8 cellular contexts compared by ENCODE assay signal in genomic region chr17:64074704-64075484, GRCh38. TPM values are rescaled to one million over a fixed set of nuclear protein-coding genes. Genes with fewer than 3 reads are reported as not detected.
DNase-seq lines count a peak whose midpoint lies in the region; ATAC-seq and TF ChIP-seq lines count a peak whose summit lies in the region.

No MANE protein-coding gene starts in this region.

- no peak for DNase-seq in activated CD8-positive, alpha-beta T cell treated with anti-CD3 and anti-CD28 coated beads for 36 hours
- no peak for DNase-seq in activated CD8-positive, alpha-beta T cell treated with anti-CD3 and anti-CD28 coated beads, Interleukin-2, amount 10 ng/mL, durations not matched to agents 7 days and 5 days
- DNase-seq in OCI-M1 (lab: John Stamatoyannopoulos, UW) (peak; percentile 28), left ventricle myocardium inferior (no peak), NCI-H2196 treated with DMSO at 0.1 percent for 48 hours (lab: John Stamatoyannopoulos, UW; ENCODE audit: unreplicated experiment) (no peak), NCI-H345 (lab: John Stamatoyannopoulos, UW) (no peak), midbrain (lab: John Stamatoyannopoulos, UW) (no peak)

- peaks cover 16% of the 10 kb centered on the region for H3K4me1 ChIP-seq in left ventricle myocardium inferior
- peaks cover 3% of the 10 kb centered on the region for H3K4me1 ChIP-seq in urinary bladder (ENCODE audit: insufficient read depth)

- H3K4me3 ChIP-seq in left ventricle myocardium inferior, result no peak overlapping the region
- H3K4me3 ChIP-seq in urinary bladder (ENCODE audit: low read depth, low read length), result no peak overlapping the region

- peaks cover 4% of the 10 kb centered on the region for H3K9me3 Mint-ChIP-seq in activated CD8-positive, alpha-beta T cell treated with anti-CD3 and anti-CD28 coated beads for 36 hours
- H3K9me3 Mint-ChIP-seq in activated CD8-positive, alpha-beta T cell treated with anti-CD3 and anti-CD28 coated beads, Interleukin-2, amount 10 ng/mL, durations not matched to agents 7 days and 5 days (ENCODE audit: insufficient read depth), result no peaks in the 10 kb centered on the region

- peaks cover 6% of the 10 kb centered on the region for H3K9me3 ChIP-seq in left ventricle myocardium inferior (replicated peaks)

- 86% methylated on average over 7 of the region's 7 CpGs for WGBS in urinary bladder

- no peaks in the 10 kb centered on the region for H3K27me3 ChIP-seq in left ventricle myocardium inferior (ENCODE audit: low read depth)

- H3K27me3 Mint-ChIP-seq in activated CD8-positive, alpha-beta T cell treated with anti-CD3 and anti-CD28 coated beads for 36 hours, result no peaks in the 10 kb centered on the region
- no peaks in the 10 kb centered on the region for H3K27me3 Mint-ChIP-seq in activated CD8-positive, alpha-beta T cell treated with anti-CD3 and anti-CD28 coated beads, Interleukin-2, amount 10 ng/mL, durations not matched to agents 7 days and 5 days (ENCODE audit: low read depth)

- no peak for TF ChIP-seq CTCF in activated CD8-positive, alpha-beta T cell treated with anti-CD3 and anti-CD28 coated beads for 36 hours (IDR thresholded peaks at IDR 0.05)
- TF ChIP-seq CTCF in left ventricle myocardium inferior (IDR thresholded peaks at IDR 0.05; ENCODE audit: borderline replicate concordance), result no peak

- peaks cover 47% of the 10 kb centered on the region for H3K36me3 ChIP-seq in left ventricle myocardium inferior
- H3K36me3 ChIP-seq in urinary bladder (ENCODE audit: insufficient read depth), result peaks cover 3% of the 10 kb centered on the region

- H3K4me1 Mint-ChIP-seq in activated CD8-positive, alpha-beta T cell treated with anti-CD3 and anti-CD28 coated beads for 36 hours (ENCODE audit: low read depth), result peaks cover 19% of the 10 kb centered on the region
- peaks cover 19% of the 10 kb centered on the region for H3K4me1 Mint-ChIP-seq in activated CD8-positive, alpha-beta T cell treated with anti-CD3 and anti-CD28 coated beads, Interleukin-2, amount 10 ng/mL, durations not matched to agents 7 days and 5 days (ENCODE audit: low read depth)

- intact Hi-C loops in activated CD8-positive, alpha-beta T cell treated with anti-CD3 and anti-CD28 coated beads for 36 hours (cut with micrococcal nuclease), result no loop called here
- intact Hi-C loops in left ventricle myocardium inferior (cut with micrococcal nuclease), result no loop called here

- H3K4me3 Mint-ChIP-seq in activated CD8-positive, alpha-beta T cell treated with anti-CD3 and anti-CD28 coated beads for 36 hours, result no peak overlapping the region
- H3K4me3 Mint-ChIP-seq in activated CD8-positive, alpha-beta T cell treated with anti-CD3 and anti-CD28 coated beads, Interleukin-2, amount 10 ng/mL, durations not matched to agents 7 days and 5 days, result no peak overlapping the region

- H3K27ac ChIP-seq in left ventricle myocardium inferior (replicated peaks), result peak overlapping the region; percentile 37
- H3K27ac ChIP-seq in urinary bladder (ENCODE audit: low read depth), result peak overlapping the region; percentile 39

- peaks cover 35% of the 10 kb centered on the region for H3K36me3 Mint-ChIP-seq in activated CD8-positive, alpha-beta T cell treated with anti-CD3 and anti-CD28 coated beads for 36 hours (ENCODE audit: low read depth)
- H3K36me3 Mint-ChIP-seq in activated CD8-positive, alpha-beta T cell treated with anti-CD3 and anti-CD28 coated beads, Interleukin-2, amount 10 ng/mL, durations not matched to agents 7 days and 5 days (ENCODE audit: low read depth), result peaks cover 56% of the 10 kb centered on the region

- no peak for ATAC-seq in activated CD8-positive, alpha-beta T cell treated with anti-CD3 and anti-CD28 coated beads for 36 hours
- no peak for ATAC-seq in activated CD8-positive, alpha-beta T cell treated with anti-CD3 and anti-CD28 coated beads, Interleukin-2, amount 10 ng/mL, durations not matched to agents 7 days and 5 days

- CTCF ChIA-PET in activated CD8-positive, alpha-beta T cell treated with anti-CD3 and anti-CD28 coated beads for 36 hours (lab: Charles Lee), result interaction anchor here (0.8 to 4.2 kb wide), 6 partner anchors 9 to 156 kb away, joined by 4 to 29 read pairs (median 4); partner anchors contain the start of gene GH1
- CTCF ChIA-PET in activated CD8-positive, alpha-beta T cell treated with anti-CD3 and anti-CD28 coated beads, Interleukin-2, amount 10 ng/mL, durations not matched to agents 7 days and 5 days (lab: Charles Lee), result interaction anchor here (1.1 to 3.5 kb wide), 10 partner anchors 8 to 163 kb away, joined by 3 to 23 read pairs (median 4); no protein-coding TSS in a partner anchor

- POLR2A ChIA-PET in activated CD8-positive, alpha-beta T cell treated with anti-CD3 and anti-CD28 coated beads for 36 hours (lab: Charles Lee), result interaction anchor here (1.0 to 1.6 kb wide), 4 partner anchors 11 to 125 kb away, joined by 3 read pairs; no protein-coding TSS in a partner anchor
- POLR2A ChIA-PET in activated CD8-positive, alpha-beta T cell treated with anti-CD3 and anti-CD28 coated beads, Interleukin-2, amount 10 ng/mL, durations not matched to agents 7 days and 5 days (lab: Charles Lee), result interaction anchor here (0.7 kb wide), 1 partner anchor 84 kb away, joined by 3 read pairs; no protein-coding TSS in a partner anchor

- H3K27ac Mint-ChIP-seq in activated CD8-positive, alpha-beta T cell treated with anti-CD3 and anti-CD28 coated beads for 36 hours, result peak overlapping the region; percentile 37
- no peak overlapping the region for H3K27ac Mint-ChIP-seq in activated CD8-positive, alpha-beta T cell treated with anti-CD3 and anti-CD28 coated beads, Interleukin-2, amount 10 ng/mL, durations not matched to agents 7 days and 5 days

RNA-seq across cellular contexts. Expression of gene ICAM2, which starts 54.5 kb away (rescaled TPM):
- 10 to 100 TPM; 53.3 to 53.7 TPM for total RNA-seq in activated CD8-positive, alpha-beta T cell treated with anti-CD3 and anti-CD28 coated beads for 36 hours
- total RNA-seq in activated CD8-positive, alpha-beta T cell treated with anti-CD3 and anti-CD28 coated beads, Interleukin-2, amount 10 ng/mL, durations not matched to agents 7 days and 5 days, result 10 to 100 TPM; 48.4 to 51.3 TPM
- total RNA-seq in left ventricle myocardium inferior (28.2 TPM), urinary bladder (29.0 TPM)
- 38.3 TPM for polyA plus RNA-seq in urinary bladder

RNA-seq across cellular contexts. Expression of gene ERN1, which starts 55.0 kb away (rescaled TPM):
- total RNA-seq in activated CD8-positive, alpha-beta T cell treated with anti-CD3 and anti-CD28 coated beads for 36 hours, result 10 to 100 TPM; 19.2 to 23.6 TPM
- total RNA-seq in activated CD8-positive, alpha-beta T cell treated with anti-CD3 and anti-CD28 coated beads, Interleukin-2, amount 10 ng/mL, durations not matched to agents 7 days and 5 days, result 10 to 100 TPM; 13.0 to 17.9 TPM
- total RNA-seq in left ventricle myocardium inferior (9.3 TPM), urinary bladder (10.0 TPM)
- 9.1 TPM for polyA plus RNA-seq in urinary bladder
